Comparison of ENCODE assay signal across 22 cellular contexts in genomic region chr15:47422901-47423300, GRCh38.
DNase-seq lines count a peak whose midpoint lies in the region; ATAC-seq and TF ChIP-seq lines count a peak whose summit lies in the region.
"Had no signal": no experiment of that assay in that cellular context is flagged by ENCODE, and none has a peak within 500 bp of the region (broad histone marks: within the 10 kb centered on the region; RNA-seq: fewer than 3 reads in every experiment).

No MANE protein-coding gene starts in this region.

- no peaks in the 10 kb centered on the region for H3K9me3 ChIP-seq in mammary epithelial cell (replicated peaks; ENCODE audit: insufficient read depth, low read length)
- no peaks in the 10 kb centered on the region for H3K9me3 ChIP-seq in BE2C
- H3K9me3 ChIP-seq: adrenal gland, prostate gland, transverse colon had no signal

- H3K9ac ChIP-seq in mammary epithelial cell (ENCODE audit: insufficient read depth, low read length), result no peak overlapping the region

- peak; percentile 18 to 30 for DNase-seq in Kasumi-1 (lab: John Stamatoyannopoulos, UW)
- peak; percentile 26 for DNase-seq in mammary epithelial cell
- DNase-seq in foreskin keratinocyte, result no peak
- DNase-seq in stimulated activated naive B cell treated with anti-CD40 and anti-IgM and Interleukin-4, amounts not matched to agents 10 μg/mL and 1 μg/mL and 100 μg/mL, for 72 hours, result no peak
- DNase-seq in BE2C, result no peak
- DNase-seq: activated CD4-positive, CD25-positive, alpha-beta regulatory T cell; adrenal gland; DMS153; glutamatergic neuron; H9; naive thymus-derived CD8-positive, alpha-beta T cell; NCI-H187 treated with DMSO at 0.1 percent for 48 hours; NCI-H446 treated with DMSO at 0.1 percent for 48 hours; stimulated activated CD4-positive, alpha-beta T cell treated with anti-CD3 and anti-CD28 coated beads, Interleukin-15, amount 100 ng/mL, for 24 hours; stimulated activated naive CD8-positive, alpha-beta T cell treated with anti-CD3 and anti-CD28 coated beads, Interleukin-15, Interleukin-2, amounts not matched to agents 100 U/mL and 50 U/mL, for 24 hours; transverse colon had no signal

- H3K36me3 Mint-ChIP-seq in stimulated activated naive B cell treated with anti-CD40 and anti-IgM and Interleukin-4, amounts not matched to agents 10 μg/mL and 1 μg/mL and 100 μg/mL, for 72 hours, result no peaks in the 10 kb centered on the region
- H3K36me3 Mint-ChIP-seq: naive thymus-derived CD8-positive, alpha-beta T cell had no signal

- peak overlapping the region; percentile 32 for H3K4me2 ChIP-seq in mammary epithelial cell (ENCODE audit: insufficient read depth, low read depth, low read length)

- dilution Hi-C loops in mammary epithelial cell (cut with HindIII; ENCODE audit: low sequenced_read_pairs), result no loop called here

- no peak overlapping the region for H3K27ac Mint-ChIP-seq in stimulated activated naive B cell treated with anti-CD40 and anti-IgM and Interleukin-4, amounts not matched to agents 10 μg/mL and 1 μg/mL and 100 μg/mL, for 72 hours
- H3K27ac Mint-ChIP-seq: activated T-helper 2 cell treated with anti-CD3 and anti-CD28 coated beads, Interferon-gamma antibody, Interleukin-2, Interleukin-4, amounts not matched to agents 10 μg/mL and 5 μg/mL and 100 μg/mL, durations not matched to agents 14 hours and 24 hours and 36 hours; H9; naive thymus-derived CD8-positive, alpha-beta T cell; T-helper 2 cell treated with Interferon-gamma antibody and Interleukin-4, amounts not matched to agents 5 μg/mL and 100 μg/mL, for 36 hours had no signal

- in situ Hi-C loops in mammary epithelial cell (cut with MboI; ENCODE audit: low sequenced_read_pairs in 2 of 2), result no loop called here

- no peak overlapping the region for H3K4me3 ChIP-seq in mammary epithelial cell (replicated peaks in 1 of 3; ENCODE audit: insufficient read depth in 1 of 3, low read depth in 2 of 3, low read length in 3 of 3)
- no peak overlapping the region for H3K4me3 ChIP-seq in BE2C (ENCODE audit: low read depth, low read length)
- H3K4me3 ChIP-seq: adrenal gland, prostate gland, transverse colon had no signal

- ATAC-seq in foreskin keratinocyte (peak; percentile 84), HG02870 (IDR thresholded peaks at IDR 0.05; ENCODE audit: unreplicated experiment) (no peak), HG02588 (IDR thresholded peaks at IDR 0.05; ENCODE audit: unreplicated experiment) (no peak)
- peak; percentile 42 to 73 for ATAC-seq in stimulated activated naive B cell treated with anti-CD40 and anti-IgM and Interleukin-4, amounts not matched to agents 10 μg/mL and 1 μg/mL and 100 μg/mL, for 72 hours (replicated peaks)
- ATAC-seq: naive thymus-derived CD8-positive, alpha-beta T cell; stimulated activated naive CD8-positive, alpha-beta T cell treated with anti-CD3 and anti-CD28 coated beads, Interleukin-15, Interleukin-2, amounts not matched to agents 100 U/mL and 50 U/mL, for 24 hours had no signal

- TF ChIP-seq CTCF in mammary epithelial cell (conservative IDR thresholded peaks at IDR 0.05 in 1 of 2, IDR thresholded peaks at IDR 0.05 in 1 of 2; ENCODE audit: extremely low read depth in 1 of 2, insufficient read depth in 1 of 2, low read depth in 1 of 2, low read length in 2 of 2) (no peak), foreskin keratinocyte (conservative IDR thresholded peaks at IDR 0.05) (no peak), BE2C (IDR thresholded peaks at IDR 0.05; ENCODE audit: low read depth, low read length) (no peak)

- peak overlapping the region; percentile 25 for H2AFZ ChIP-seq in mammary epithelial cell (ENCODE audit: low read depth, low read length)

- H3K9me3 Mint-ChIP-seq in stimulated activated naive B cell treated with anti-CD40 and anti-IgM and Interleukin-4, amounts not matched to agents 10 μg/mL and 1 μg/mL and 100 μg/mL, for 72 hours, result no peaks in the 10 kb centered on the region
- H3K9me3 Mint-ChIP-seq: activated T-helper 2 cell treated with anti-CD3 and anti-CD28 coated beads, Interferon-gamma antibody, Interleukin-2, Interleukin-4, amounts not matched to agents 10 μg/mL and 5 μg/mL and 100 μg/mL, durations not matched to agents 14 hours and 24 hours and 36 hours; H9; T-helper 2 cell treated with Interferon-gamma antibody and Interleukin-4, amounts not matched to agents 5 μg/mL and 100 μg/mL, for 36 hours had no signal

- H3K79me2 ChIP-seq in mammary epithelial cell (ENCODE audit: insufficient read depth, low read length), result no peaks in the 10 kb centered on the region

- CTCF ChIA-PET in mammary epithelial cell (lab: Charles Lee; ENCODE audit: low non-redundant PET), result no interaction called here

- H3K4me1 Mint-ChIP-seq in stimulated activated naive B cell treated with anti-CD40 and anti-IgM and Interleukin-4, amounts not matched to agents 10 μg/mL and 1 μg/mL and 100 μg/mL, for 72 hours, result no peaks in the 10 kb centered on the region

- H3K36me3 ChIP-seq in mammary epithelial cell (ENCODE audit: insufficient read depth, low read length) (no peaks in the 10 kb centered on the region), BE2C (no peaks in the 10 kb centered on the region)
- H3K36me3 ChIP-seq: adrenal gland, prostate gland, transverse colon had no signal

- 57% methylated on average over 1 of the region's 1 CpG for WGBS in mammary epithelial cell (ENCODE audit: low coverage, missing lambda C conversion rate)

- no TSS peak for BruUV-seq in mammary epithelial cell (replicated peaks; lab: Mats Ljungman, UMichigan)

- H3K4me1 ChIP-seq in mammary epithelial cell (ENCODE audit: insufficient read depth, low read length) (peaks cover 8% of the 10 kb centered on the region), foreskin keratinocyte (peaks cover 8% of the 10 kb centered on the region), BE2C (peaks cover 20% of the 10 kb centered on the region)
- H3K4me1 ChIP-seq: adrenal gland, prostate gland had no signal

- intact Hi-C loops in mammary epithelial cell (cut with micrococcal nuclease), result no loop called here

- H3K4me3 Mint-ChIP-seq in stimulated activated naive B cell treated with anti-CD40 and anti-IgM and Interleukin-4, amounts not matched to agents 10 μg/mL and 1 μg/mL and 100 μg/mL, for 72 hours, result no peak overlapping the region
- H3K4me3 Mint-ChIP-seq: H9; naive thymus-derived CD8-positive, alpha-beta T cell; T-helper 2 cell treated with Interferon-gamma antibody and Interleukin-4, amounts not matched to agents 5 μg/mL and 100 μg/mL, for 36 hours had no signal

- H3K27me3 ChIP-seq in mammary epithelial cell (ENCODE audit: insufficient read depth, low read length), result no peaks in the 10 kb centered on the region
- H3K27me3 ChIP-seq in foreskin keratinocyte, result no peaks in the 10 kb centered on the region
- no peaks in the 10 kb centered on the region for H3K27me3 ChIP-seq in BE2C
- H3K27me3 ChIP-seq: adrenal gland, transverse colon had no signal

- H3K27me3 Mint-ChIP-seq in stimulated activated naive B cell treated with anti-CD40 and anti-IgM and Interleukin-4, amounts not matched to agents 10 μg/mL and 1 μg/mL and 100 μg/mL, for 72 hours, result peaks cover 0 to 7% of the 10 kb centered on the region in 2 donors

- H3K27ac ChIP-seq in mammary epithelial cell (ENCODE audit: insufficient read depth, low read depth, low read length) (peak overlapping the region; percentile 28), foreskin keratinocyte (peak overlapping the region; percentile 63)
- H3K27ac ChIP-seq: adrenal gland, C4-2B, prostate gland, transverse colon had no signal

- H4K20me1 ChIP-seq in mammary epithelial cell (ENCODE audit: insufficient read depth, low read length), result no peaks in the 10 kb centered on the region

Comparison
In these comparisons a context has a peak if more than half of its experiments do, and no peak if none do; other contexts are left out.
1. DNase-seq: peak in Kasumi-1 (2 of 2) and mammary epithelial cell (single experiment); none in foreskin keratinocyte (0 of 2), stimulated activated naive B cell treated with anti-CD40 and anti-IgM and Interleukin-4, amounts not matched to agents 10 μg/mL and 1 μg/mL and 100 μg/mL, for 72 hours (single experiment) and BE2C (single experiment).
2. ATAC-seq: peak in foreskin keratinocyte (single experiment) and stimulated activated naive B cell treated with anti-CD40 and anti-IgM and Interleukin-4, amounts not matched to agents 10 μg/mL and 1 μg/mL and 100 μg/mL, for 72 hours (2 of 2); none in HG02870 (single experiment) and HG02588 (single experiment).